In the genomic region with DNA sequence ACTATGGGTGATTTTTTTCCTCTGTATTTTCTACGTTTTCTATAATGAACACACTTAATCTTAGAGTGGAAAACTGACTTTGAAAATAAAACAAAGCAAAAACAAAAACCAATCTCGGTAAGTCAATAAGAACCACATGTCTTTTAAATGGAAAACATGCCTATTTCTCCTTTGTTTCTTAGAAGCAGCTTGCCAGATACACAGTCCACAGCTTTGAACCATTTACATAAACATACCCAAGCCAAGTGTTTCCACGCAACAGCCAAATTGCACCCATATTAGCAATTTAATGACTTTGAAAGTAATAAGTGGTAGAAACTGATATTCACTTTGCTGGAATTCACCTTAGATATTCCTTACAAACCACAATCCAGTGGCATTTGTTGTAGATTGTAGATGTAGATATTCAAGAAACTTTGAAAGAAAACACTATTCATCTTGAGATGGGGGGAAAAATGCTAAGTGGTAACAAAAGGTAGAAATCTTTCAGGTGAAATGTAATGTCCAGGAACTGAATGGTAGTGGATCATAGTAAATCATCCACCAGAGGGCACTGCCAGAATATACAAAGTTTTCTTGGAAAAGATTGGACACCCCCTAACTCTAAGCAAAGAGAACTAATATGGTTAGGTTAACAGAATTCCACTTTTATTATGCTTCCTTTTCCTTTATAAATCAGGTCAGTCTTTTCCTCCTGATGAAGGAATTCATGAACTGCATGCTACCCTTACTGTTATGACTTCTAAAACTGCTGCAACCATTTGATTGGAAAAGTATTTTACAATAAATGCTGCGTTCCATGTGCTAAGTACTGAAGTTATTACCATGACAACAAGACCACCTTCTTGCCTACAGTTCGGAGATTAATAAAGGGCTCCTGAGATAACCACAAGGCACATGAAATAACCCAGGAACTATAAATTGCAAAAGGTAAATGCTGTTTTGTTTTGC, we compare ENCODE assay signal across 8 cellular contexts.
DNase-seq lines count a peak whose midpoint lies in the region; ATAC-seq and TF ChIP-seq lines count a peak whose summit lies in the region.

No MANE protein-coding gene starts in this region.

- no peak overlapping the region for H2BK5ac ChIP-seq in mesenchymal stem cell (ENCODE audit: low read depth, low read length, poor library complexity, severe bottlenecking)

- POLR2A ChIA-PET in CD8-positive, alpha-beta T cell (lab: Charles Lee) = no interaction called here

- H3K4me2 ChIP-seq in mesenchymal stem cell (ENCODE audit: low read length, poor library complexity, severe bottlenecking) = no peak overlapping the region

- intact Hi-C loops in CD8-positive, alpha-beta T cell (cut with DNase I, micrococcal nuclease) = loop anchor here (2.0 to 5.0 kb wide), 3 partner anchors 69 to 705 kb away; a partner anchor contains a TSS

- no peaks in the 10 kb centered on the region for H3K36me3 ChIP-seq in CD8-positive, alpha-beta T cell (ENCODE audit: insufficient read depth, low read length)
- no peaks in the 10 kb centered on the region for H3K36me3 ChIP-seq in mesenchymal stem cell (ENCODE audit: control insufficient read depth in 1 of 2, insufficient read depth in 2 of 2, low read depth in 1 of 2, low read length in 2 of 2)
- H3K36me3 ChIP-seq in HAP-1 (replicated peaks) = no peaks in the 10 kb centered on the region

- peaks cover 18% of the 10 kb centered on the region for H3K27me3 Mint-ChIP-seq in CD8-positive, alpha-beta T cell (ENCODE audit: low read depth)

- no peak overlapping the region for H2BK15ac ChIP-seq in mesenchymal stem cell (ENCODE audit: low read depth, poor library complexity, severe bottlenecking)

- no peak overlapping the region for H2AK5ac ChIP-seq in mesenchymal stem cell (ENCODE audit: low read length, severe bottlenecking)

- H3K14ac ChIP-seq in mesenchymal stem cell (ENCODE audit: low read length in 2 of 2) = no peak overlapping the region

- no peaks in the 10 kb centered on the region for H3K4me1 ChIP-seq in CD8-positive, alpha-beta T cell (ENCODE audit: insufficient read depth, low read length)
- H3K4me1 ChIP-seq in mesenchymal stem cell (ENCODE audit: control insufficient read depth, insufficient read depth, low read depth, low read length) (no peaks in the 10 kb centered on the region), HAP-1 (no peaks in the 10 kb centered on the region)

- H3K4me1 Mint-ChIP-seq in CD8-positive, alpha-beta T cell (ENCODE audit: low read depth) = no peaks in the 10 kb centered on the region

- H3K9me3 Mint-ChIP-seq in CD8-positive, alpha-beta T cell = no peaks in the 10 kb centered on the region

- no peak overlapping the region for H3K4me3 ChIP-seq in CD8-positive, alpha-beta T cell (ENCODE audit: low read depth, low read length)
- H3K4me3 ChIP-seq in mesenchymal stem cell (ENCODE audit: insufficient read depth in 1 of 2, low read depth in 1 of 2, low read length in 2 of 2) = no peak overlapping the region
- no peak overlapping the region for H3K4me3 ChIP-seq in HAP-1

- TF ChIP-seq CTCF in CD8-positive, alpha-beta T cell (IDR thresholded peaks at IDR 0.05) = peak; percentile 16

- no peak overlapping the region for H2BK120ac ChIP-seq in mesenchymal stem cell (ENCODE audit: low read depth, low read length)

- H4K91ac ChIP-seq in mesenchymal stem cell (ENCODE audit: low read length) = no peak overlapping the region

- in situ Hi-C loops in HAP-1 (cut with MboI; ENCODE audit: low sequenced_read_pairs) = no loop called here

- no peak for DNase-seq in CD8-positive, alpha-beta T cell
- peak; percentile 41 for DNase-seq in NAMALWA (ENCODE audit: low spot score)
- DNase-seq in cerebellar cortex (ENCODE audit: low spot score) = peak; percentile 15
- peak; percentile 46 for DNase-seq in mesenchymal stem cell
- no peak for DNase-seq in iPS-NIHi11 (ENCODE audit: low spot score)
- DNase-seq in NCI-H1436 (lab: John Stamatoyannopoulos, UW) = no peak
- no peak for DNase-seq in HAP-1 (ENCODE audit: low spot score in 2 of 2)

- no peak for ATAC-seq in CD8-positive, alpha-beta T cell
- no peak for ATAC-seq in GM19023 (IDR thresholded peaks at IDR 0.05; ENCODE audit: unreplicated experiment)

- 70% methylated on average over 4 of the region's 5 CpGs for WGBS in mesenchymal stem cell

- H2BK12ac ChIP-seq in mesenchymal stem cell (ENCODE audit: low read length in 2 of 2) = no peak overlapping the region

- H3K36me3 Mint-ChIP-seq in CD8-positive, alpha-beta T cell = no peaks in the 10 kb centered on the region

- CTCF ChIA-PET in CD8-positive, alpha-beta T cell (lab: Charles Lee) = interaction anchor here (1.3 to 1.5 kb wide), 2 partner anchors 69 to 100 kb away, joined by 3 read pairs; a partner anchor contains a TSS

- H3K27me3 ChIP-seq in CD8-positive, alpha-beta T cell (ENCODE audit: insufficient read depth, low read length) = no peaks in the 10 kb centered on the region
- H3K27me3 ChIP-seq in mesenchymal stem cell (ENCODE audit: control insufficient read depth in 1 of 2, insufficient read depth in 1 of 2, low read length in 2 of 2) = peaks cover 0 to 4% of the 10 kb centered on the region in 2 experiments
- H3K27me3 ChIP-seq in HAP-1 (ENCODE audit: low read depth) = peaks cover 30% of the 10 kb centered on the region

- peak overlapping the region in 1 of 2 experiments; percentile 21 for H3K4ac ChIP-seq in mesenchymal stem cell (ENCODE audit: low read depth in 1 of 2, low read length in 2 of 2)

- no peak overlapping the region for H3K18ac ChIP-seq in mesenchymal stem cell (ENCODE audit: low read depth in 1 of 2, low read length in 2 of 2)

- H3K23ac ChIP-seq in mesenchymal stem cell (ENCODE audit: low read length in 2 of 2) = no peak overlapping the region

- no peaks in the 10 kb centered on the region for H3K9me3 ChIP-seq in CD8-positive, alpha-beta T cell (ENCODE audit: low read length)
- H3K9me3 ChIP-seq in mesenchymal stem cell (ENCODE audit: control insufficient read depth, low read length) = no peaks in the 10 kb centered on the region
- H3K9me3 ChIP-seq in HAP-1 = no peaks in the 10 kb centered on the region

- no peaks in the 10 kb centered on the region for H3K79me1 ChIP-seq in mesenchymal stem cell (replicated peaks; ENCODE audit: low read length, poor library complexity, severe bottlenecking)

- no peak overlapping the region for H3K27ac Mint-ChIP-seq in CD8-positive, alpha-beta T cell

- no peak overlapping the region for H4K8ac ChIP-seq in mesenchymal stem cell (ENCODE audit: low read length)

- H3K27ac ChIP-seq in CD8-positive, alpha-beta T cell (ENCODE audit: low read depth, low read length) = no peak overlapping the region
- H3K27ac ChIP-seq in mesenchymal stem cell (ENCODE audit: low read length, poor library complexity, severe bottlenecking) = no peak overlapping the region

- H3K4me3 Mint-ChIP-seq in CD8-positive, alpha-beta T cell = no peak overlapping the region

- peak overlapping the region; percentile 54 for H3K9ac ChIP-seq in mesenchymal stem cell (ENCODE audit: low read length)

- no peak overlapping the region for H2AFZ ChIP-seq in mesenchymal stem cell (ENCODE audit: low read depth, low read length)

Comparison
In these comparisons a context has a peak if more than half of its experiments do, and no peak if none do; other contexts are left out.
1. DNase-seq: peak in NAMALWA (single experiment), cerebellar cortex (single experiment) and mesenchymal stem cell (single experiment); none in CD8-positive, alpha-beta T cell (0 of 7), iPS-NIHi11 (single experiment), NCI-H1436 (single experiment) and HAP-1 (0 of 2).